18 cellular contexts compared by ENCODE assay signal in the genomic region with DNA sequence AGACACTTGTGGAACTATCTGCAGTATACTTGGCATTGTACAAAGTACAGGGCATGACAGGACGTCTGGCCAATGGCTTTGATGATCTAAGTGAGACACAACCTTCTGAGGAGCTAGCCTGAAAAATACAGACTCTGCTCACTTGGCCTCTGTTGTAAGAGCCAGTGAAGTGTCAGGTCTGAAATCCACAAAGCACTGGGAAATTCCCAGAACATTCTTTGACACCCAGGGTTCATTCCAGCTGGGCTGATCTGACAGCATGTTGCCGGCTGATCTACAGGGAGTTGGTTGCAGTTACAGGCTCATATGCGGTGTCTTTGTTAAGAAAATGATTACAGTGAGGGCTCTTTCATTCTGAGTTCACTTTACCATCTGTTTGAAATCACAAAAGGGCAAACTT.
DNase-seq lines count a peak whose midpoint lies in the region; ATAC-seq, FAIRE-seq and TF ChIP-seq lines count a peak whose summit lies in the region.
"Had no signal": no experiment of that assay in that cellular context is flagged by ENCODE, and none has a peak within 500 bp of the region (broad histone marks: within the 10 kb centered on the region; RNA-seq: fewer than 3 reads in every experiment).

No MANE protein-coding gene starts in this region.

- no peaks in the 10 kb centered on the region for H3K9me3 ChIP-seq in trophoblast cell (ENCODE audit: insufficient read depth, low read depth, low read length)
- H3K9me3 ChIP-seq: colonic mucosa, MG63, testis had no signal

- ATAC-seq in GM18511 (IDR thresholded peaks at IDR 0.05; ENCODE audit: unreplicated experiment) (no peak), HG02970 (IDR thresholded peaks at IDR 0.05; ENCODE audit: low FRiP score, unreplicated experiment) (no peak)
- ATAC-seq: natural killer cell had no signal

- no peak overlapping the region for H4K91ac ChIP-seq in trophoblast cell (ENCODE audit: low read depth, low read length)

- no peaks in the 10 kb centered on the region for H3K79me2 ChIP-seq in trophoblast cell (ENCODE audit: control insufficient read depth, insufficient read depth, low read length, poor library complexity)

- no peak overlapping the region for H3K9ac ChIP-seq in trophoblast cell (ENCODE audit: low read length)

- H3K18ac ChIP-seq in trophoblast cell (ENCODE audit: low read length): no peak overlapping the region

- H2BK12ac ChIP-seq in trophoblast cell (ENCODE audit: low read length): no peak overlapping the region

- no peak overlapping the region for H4K8ac ChIP-seq in trophoblast cell (ENCODE audit: low read depth, low read length)

- H2AK5ac ChIP-seq in trophoblast cell (ENCODE audit: low read length): no peak overlapping the region

- peaks cover 3% of the 10 kb centered on the region for H3K9me3 Mint-ChIP-seq in glutamatergic neuron (ENCODE audit: unreplicated experiment)

- in situ Hi-C loops in astrocyte of the spinal cord (cut with HindIII; ENCODE audit: low sequenced_read_pairs): no loop called here

- peaks cover 1% of the 10 kb centered on the region for H3K79me1 ChIP-seq in trophoblast cell (ENCODE audit: low read length)

- H2BK5ac ChIP-seq in trophoblast cell (ENCODE audit: low read depth, low read length, poor library complexity): no peak overlapping the region

- no peak overlapping the region for H3K27ac ChIP-seq in trophoblast cell (ENCODE audit: low read depth, low read length)
- H3K27ac ChIP-seq: colonic mucosa, RWPE1, testis had no signal

- H3K14ac ChIP-seq in trophoblast cell (ENCODE audit: low read length): no peak overlapping the region

- H3K36me3 ChIP-seq in trophoblast cell (ENCODE audit: control insufficient read depth in 1 of 2, insufficient read depth in 2 of 2, low read length in 2 of 2): no peaks in the 10 kb centered on the region
- H3K36me3 ChIP-seq: colonic mucosa, MG63 had no signal

- H3K4me1 Mint-ChIP-seq in glutamatergic neuron (ENCODE audit: low read depth, unreplicated experiment): peaks cover 23% of the 10 kb centered on the region
- H3K4me1 Mint-ChIP-seq: immature natural killer cell, natural killer cell had no signal

- DNase-seq in GM12865 (ENCODE audit: low read depth) (peak; percentile 54), astrocyte of the spinal cord (ENCODE audit: low read depth, low spot score) (peak; percentile 18), glutamatergic neuron (peak; percentile 17), trophoblast cell (peak; percentile 14 to 29), D721Med (ENCODE audit: insufficient read length, low spot score) (no peak), mesenteric fat pad (ENCODE audit: low spot score) (no peak)
- DNase-seq: activated CD4-positive, alpha-beta T cell treated with anti-CD3 and anti-CD28 coated beads for 4 hours; amygdala; colonic mucosa; immature natural killer cell; MG63; natural killer cell; NCI-H187 treated with DMSO at 0.1 percent for 48 hours; testis had no signal

- H3K27ac Mint-ChIP-seq in glutamatergic neuron (ENCODE audit: unreplicated experiment): peak overlapping the region; percentile 31
- H3K27ac Mint-ChIP-seq: immature natural killer cell, natural killer cell, progenitor cell of endocrine pancreas had no signal

- no peak overlapping the region for H3K23ac ChIP-seq in trophoblast cell (ENCODE audit: low read length)

- no peak overlapping the region for H3K4me3 Mint-ChIP-seq in glutamatergic neuron (ENCODE audit: unreplicated experiment)
- H3K4me3 Mint-ChIP-seq: immature natural killer cell, natural killer cell had no signal

- WGBS in trophoblast cell (ENCODE audit: extremely low coverage, insufficient coverage, insufficient read length): no CpG with 5 or more reads among the region's 3 CpGs

- peaks cover 0 to 7% of the 10 kb centered on the region in 2 experiments for H3K4me1 ChIP-seq in trophoblast cell (ENCODE audit: control insufficient read depth in 1 of 2, insufficient read depth in 2 of 2, low read length in 2 of 2)
- H3K4me1 ChIP-seq: colonic mucosa, testis had no signal

- H2BK120ac ChIP-seq in trophoblast cell (ENCODE audit: insufficient read depth, low read length, poor library complexity): no peak overlapping the region

- no peaks in the 10 kb centered on the region for H3K36me3 Mint-ChIP-seq in glutamatergic neuron (ENCODE audit: unreplicated experiment)
- H3K36me3 Mint-ChIP-seq: immature natural killer cell, natural killer cell had no signal

- H4K12ac ChIP-seq in trophoblast cell (ENCODE audit: low read depth, low read length): no peak overlapping the region

- H3K4me3 ChIP-seq in GM12865 (ENCODE audit: low read depth, low read length) (no peak overlapping the region), astrocyte of the spinal cord (ENCODE audit: low read depth, low read length) (no peak overlapping the region), trophoblast cell (ENCODE audit: low read depth, low read length) (no peak overlapping the region)
- H3K4me3 ChIP-seq: colonic mucosa, MG63, testis had no signal

- no peak overlapping the region for H3K4ac ChIP-seq in trophoblast cell (ENCODE audit: low read depth, low read length)

- H3K27me3 ChIP-seq in trophoblast cell (ENCODE audit: insufficient read depth, low read length): no peaks in the 10 kb centered on the region
- H3K27me3 ChIP-seq: colonic mucosa, MG63, testis had no signal

- no peak for FAIRE-seq in D721Med (lab: Jason Lieb, UNC)

- no peak overlapping the region for H2AFZ ChIP-seq in trophoblast cell (ENCODE audit: insufficient read depth, low read length, poor library complexity)

- TF ChIP-seq CTCF in GM12865 (IDR thresholded peaks at IDR 0.05; ENCODE audit: insufficient read depth, low read depth, low read length, missing control alignments) (no peak), astrocyte of the spinal cord (IDR thresholded peaks at IDR 0.05; ENCODE audit: low read depth, low read length) (no peak), glutamatergic neuron (IDR thresholded peaks at IDR 0.05; ENCODE audit: partially characterized antibody, unreplicated experiment) (no peak), D721Med (IDR thresholded peaks at IDR 0.05; ENCODE audit: insufficient read depth, missing control alignments) (no peak)

- H3K27me3 Mint-ChIP-seq in glutamatergic neuron (ENCODE audit: unreplicated experiment): peaks cover 4% of the 10 kb centered on the region
- H3K27me3 Mint-ChIP-seq: progenitor cell of endocrine pancreas had no signal

- no peak overlapping the region for H3K4me2 ChIP-seq in trophoblast cell (ENCODE audit: low read length)

Comparison
In these comparisons a context has a peak if more than half of its experiments do, and no peak if none do; other contexts are left out.
1. DNase-seq: peak in GM12865 (single experiment), astrocyte of the spinal cord (single experiment), glutamatergic neuron (single experiment) and trophoblast cell (2 of 2); none in D721Med (single experiment) and mesenteric fat pad (single experiment).